8 cellular contexts compared by ENCODE assay signal in genomic region chr20:61482901-61483300, GRCh38.
"Had no signal": no experiment of that assay in that cellular context is flagged by ENCODE, and none has a peak within 500 bp of the region (broad histone marks: within the 10 kb centered on the region; RNA-seq: fewer than 3 reads in every experiment).

No MANE protein-coding gene starts in this region.

- ATAC-seq: GM23338, HCT116 had no signal

- H3K4me3 ChIP-seq: GM23338, HAP-1, K562 had no signal

- H3K9me3 ChIP-seq: HAP-1 had no signal

- H3K4me2 ChIP-seq: GM23338 had no signal

- FAIRE-seq: H1, H54, K562 had no signal

- H3K4me1 ChIP-seq: HAP-1 had no signal

- H3K27ac Mint-ChIP-seq: GM23338 had no signal

- DNase-seq: IMR-90, KG1 had no signal

- H3K36me3 ChIP-seq: HAP-1 had no signal

- H2AFZ ChIP-seq: GM23338 had no signal

- H3K4me3 Mint-ChIP-seq: GM23338 had no signal
